In the genomic region with DNA sequence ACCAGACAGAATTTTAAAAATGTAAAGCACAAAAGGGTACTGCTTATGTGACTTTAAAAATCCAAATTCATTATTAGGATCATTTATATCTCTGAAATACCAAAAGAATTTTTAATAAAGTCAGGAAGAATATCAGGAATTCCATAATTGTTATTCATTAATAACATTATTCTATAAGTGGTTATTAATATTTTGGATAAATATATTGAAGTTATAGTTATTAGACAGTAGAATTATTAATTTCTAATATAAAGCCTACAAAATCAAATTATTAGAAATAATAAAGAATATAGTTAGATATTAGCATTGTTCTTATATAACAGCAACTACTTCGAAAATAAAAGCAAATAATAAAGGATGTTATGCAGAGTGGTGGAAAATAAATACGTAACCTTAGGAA, we compare ENCODE assay signal across 33 cellular contexts.
"Had no signal": no experiment of that assay in that cellular context is flagged by ENCODE, and none has a peak within 500 bp of the region (broad histone marks: within the 10 kb centered on the region; RNA-seq: fewer than 3 reads in every experiment).

No MANE protein-coding gene starts in this region.

- H3K27me3 Mint-ChIP-seq: activated CD4-positive, alpha-beta memory T cell treated with anti-CD3 and anti-CD28 coated beads for 36 hours; activated CD4-positive, alpha-beta T cell treated with anti-CD3 and anti-CD28 coated beads, Interleukin-2, amount 10 ng/mL, durations not matched to agents 24 days and 14 days; activated CD8-positive, alpha-beta memory T cell treated with anti-CD3 and anti-CD28 coated beads, Interleukin-2, amount 10 ng/mL, durations not matched to agents 7 days and 5 days; activated naive CD4-positive, alpha-beta T cell treated with anti-CD3 and anti-CD28 coated beads, Interleukin-2, amount 10 ng/mL, durations not matched to agents 7 days and 5 days; activated naive CD8-positive, alpha-beta T cell treated with anti-CD3 and anti-CD28 coated beads, Interleukin-2, amount 10 ng/mL, durations not matched to agents 7 days and 5 days had no signal

- H3K27ac ChIP-seq: ascending aorta, breast epithelium, cardiac muscle cell, colonic mucosa, gastrocnemius medialis, heart left ventricle had no signal

- ATAC-seq: activated CD4-positive, alpha-beta T cell treated with anti-CD3 and anti-CD28 coated beads for 36 hours; activated CD8-positive, alpha-beta memory T cell treated with anti-CD3 and anti-CD28 coated beads, Interleukin-2, amount 10 ng/mL, durations not matched to agents 7 days and 5 days; activated CD8-positive, alpha-beta T cell treated with anti-CD3 and anti-CD28 coated beads, Interleukin-2, amount 10 ng/mL, durations not matched to agents 7 days and 5 days; activated naive CD4-positive, alpha-beta T cell treated with anti-CD3 and anti-CD28 coated beads, Interleukin-2, amount 50 U/mL, for 72 hours; esophagus mucosa; gastrocnemius medialis; heart left ventricle; T-helper 17 cell had no signal

- H3K4me1 Mint-ChIP-seq: activated CD4-positive, alpha-beta T cell treated with anti-CD3 and anti-CD28 coated beads for 36 hours; activated CD4-positive, alpha-beta T cell treated with anti-CD3 and anti-CD28 coated beads, Interleukin-2, amount 10 ng/mL, durations not matched to agents 24 days and 14 days; activated CD8-positive, alpha-beta memory T cell treated with anti-CD3 and anti-CD28 coated beads, Interleukin-2, amount 10 ng/mL, durations not matched to agents 7 days and 5 days; activated naive CD4-positive, alpha-beta T cell treated with anti-CD3 and anti-CD28 coated beads, Interleukin-2, amount 10 ng/mL, durations not matched to agents 7 days and 5 days; activated naive CD8-positive, alpha-beta T cell treated with anti-CD3 and anti-CD28 coated beads, Interleukin-2, amount 10 ng/mL, durations not matched to agents 7 days and 5 days; brain; T-helper 17 cell had no signal

- H3K27ac Mint-ChIP-seq: activated CD4-positive, alpha-beta memory T cell treated with anti-CD3 and anti-CD28 coated beads for 36 hours; activated CD4-positive, alpha-beta T cell treated with anti-CD3 and anti-CD28 coated beads for 36 hours; activated CD4-positive, alpha-beta T cell treated with anti-CD3 and anti-CD28 coated beads, Interleukin-2, amount 10 ng/mL, durations not matched to agents 24 days and 14 days; activated CD8-positive, alpha-beta memory T cell treated with anti-CD3 and anti-CD28 coated beads, Interleukin-2, amount 10 ng/mL, durations not matched to agents 7 days and 5 days; activated CD8-positive, alpha-beta T cell treated with anti-CD3 and anti-CD28 coated beads, Interleukin-2, amount 10 ng/mL, durations not matched to agents 7 days and 5 days; activated naive CD4-positive, alpha-beta T cell treated with anti-CD3 and anti-CD28 coated beads, Interleukin-2, amount 10 ng/mL, durations not matched to agents 7 days and 5 days; activated naive CD4-positive, alpha-beta T cell treated with anti-CD3 and anti-CD28 coated beads, Interleukin-2, amount 50 U/mL, for 72 hours; activated naive CD8-positive, alpha-beta T cell treated with anti-CD3 and anti-CD28 coated beads, Interleukin-2, amount 10 ng/mL, durations not matched to agents 7 days and 5 days; activated T-helper 1 cell treated with anti-CD3 and anti-CD28 coated beads, Interleukin-12 subunit alpha, Interleukin-12 subunit beta, Interleukin-2, Interleukin-4 antibody, amounts not matched to agents 30 ng/mL and 10 ng/mL and 1 ng/mL, durations not matched to agents 14 hours and 24 hours and 36 hours; brain; T-helper 17 cell; T-helper 2 cell treated with Interferon-gamma antibody and Interleukin-4, amounts not matched to agents 5 μg/mL and 100 μg/mL, for 36 hours had no signal

- H3K36me3 ChIP-seq: ascending aorta, breast epithelium, cardiac muscle cell, colonic mucosa, gastrocnemius medialis, heart left ventricle had no signal

- H3K9me3 Mint-ChIP-seq: activated CD4-positive, alpha-beta T cell treated with anti-CD3 and anti-CD28 coated beads, Interleukin-2, amount 10 ng/mL, durations not matched to agents 24 days and 14 days; activated naive CD4-positive, alpha-beta T cell treated with anti-CD3 and anti-CD28 coated beads, Interleukin-2, amount 10 ng/mL, durations not matched to agents 7 days and 5 days; activated naive CD8-positive, alpha-beta T cell treated with anti-CD3 and anti-CD28 coated beads, Interleukin-2, amount 10 ng/mL, durations not matched to agents 7 days and 5 days; T-helper 2 cell treated with Interferon-gamma antibody and Interleukin-4, amounts not matched to agents 5 μg/mL and 100 μg/mL, for 36 hours had no signal

- H3K36me3 Mint-ChIP-seq: activated CD4-positive, alpha-beta memory T cell treated with anti-CD3 and anti-CD28 coated beads for 36 hours; activated CD8-positive, alpha-beta memory T cell treated with anti-CD3 and anti-CD28 coated beads, Interleukin-2, amount 10 ng/mL, durations not matched to agents 7 days and 5 days; activated naive CD4-positive, alpha-beta T cell treated with anti-CD3 and anti-CD28 coated beads, Interleukin-2, amount 10 ng/mL, durations not matched to agents 7 days and 5 days; activated naive CD4-positive, alpha-beta T cell treated with anti-CD3 and anti-CD28 coated beads, Interleukin-2, amount 50 U/mL, for 72 hours; activated naive CD8-positive, alpha-beta T cell treated with anti-CD3 and anti-CD28 coated beads, Interleukin-2, amount 10 ng/mL, durations not matched to agents 7 days and 5 days; brain had no signal

- DNase-seq: activated CD4-positive, alpha-beta memory T cell treated with anti-CD3 and anti-CD28 coated beads for 36 hours; activated CD4-positive, alpha-beta T cell treated with anti-CD3 and anti-CD28 coated beads for 36 hours; activated CD4-positive, alpha-beta T cell treated with anti-CD3 and anti-CD28 coated beads, Interleukin-2, amount 10 ng/mL, durations not matched to agents 24 days and 14 days; activated CD4-positive, CD25-positive, alpha-beta regulatory T cell; activated CD4-positive, CD25-positive, alpha-beta regulatory T cell treated with anti-CD3 and anti-CD28 coated beads, Interleukin-2, amount 50 U/mL, for 72 hours; activated CD8-positive, alpha-beta memory T cell treated with anti-CD3 and anti-CD28 coated beads, Interleukin-2, amount 10 ng/mL, durations not matched to agents 7 days and 5 days; activated CD8-positive, alpha-beta memory T cell treated with anti-CD3 and anti-CD28 coated beads, Interleukin-2, amount 50 U/mL, for 4 hours; activated CD8-positive, alpha-beta T cell treated with anti-CD3 and anti-CD28 coated beads, Interleukin-2, amount 10 ng/mL, durations not matched to agents 7 days and 5 days; activated gamma-delta T cell; activated naive CD4-positive, alpha-beta T cell; activated naive CD4-positive, alpha-beta T cell treated with anti-CD3 and anti-CD28 coated beads, Interleukin-2, amount 10 ng/mL, durations not matched to agents 7 days and 5 days; activated naive CD8-positive, alpha-beta T cell treated with anti-CD3 and anti-CD28 coated beads, Interleukin-2, amount 10 ng/mL, durations not matched to agents 7 days and 5 days; activated T-cell treated with anti-CD3 and anti-CD28 coated beads, Interleukin-2, amount 50 U/mL, for 1 hour; activated T-cell treated with anti-CD3 and anti-CD28 coated beads, Interleukin-2, amount 50 U/mL, for 48 hours; central memory CD4-positive, alpha-beta T cell; cerebellar nuclear complex; colonic mucosa; effector CD8-positive, alpha-beta T cell; foreskin fibroblast; gastrocnemius medialis; glutamatergic neuron; heart left ventricle; T-helper 1 cell; T-helper 17 cell; T1000 had no signal

- H3K4me3 Mint-ChIP-seq: activated CD4-positive, alpha-beta memory T cell treated with anti-CD3 and anti-CD28 coated beads for 36 hours; activated CD4-positive, alpha-beta T cell treated with anti-CD3 and anti-CD28 coated beads for 36 hours; activated CD4-positive, alpha-beta T cell treated with anti-CD3 and anti-CD28 coated beads, Interleukin-2, amount 10 ng/mL, durations not matched to agents 24 days and 14 days; activated CD8-positive, alpha-beta memory T cell treated with anti-CD3 and anti-CD28 coated beads, Interleukin-2, amount 10 ng/mL, durations not matched to agents 7 days and 5 days; activated CD8-positive, alpha-beta T cell treated with anti-CD3 and anti-CD28 coated beads, Interleukin-2, amount 10 ng/mL, durations not matched to agents 7 days and 5 days; activated naive CD4-positive, alpha-beta T cell treated with anti-CD3 and anti-CD28 coated beads, Interleukin-2, amount 10 ng/mL, durations not matched to agents 7 days and 5 days; activated naive CD8-positive, alpha-beta T cell treated with anti-CD3 and anti-CD28 coated beads, Interleukin-2, amount 10 ng/mL, durations not matched to agents 7 days and 5 days; activated T-helper 1 cell treated with anti-CD3 and anti-CD28 coated beads, Interleukin-12 subunit alpha, Interleukin-12 subunit beta, Interleukin-2, Interleukin-4 antibody, amounts not matched to agents 30 ng/mL and 10 ng/mL and 1 ng/mL, durations not matched to agents 14 hours and 24 hours and 36 hours; brain; T-helper 17 cell; T-helper 2 cell treated with Interferon-gamma antibody and Interleukin-4, amounts not matched to agents 5 μg/mL and 100 μg/mL, for 36 hours had no signal

- H3K9me3 ChIP-seq: ascending aorta, breast epithelium, colonic mucosa, gastrocnemius medialis had no signal

- H3K4me1 ChIP-seq: ascending aorta, breast epithelium, colonic mucosa, gastrocnemius medialis, heart left ventricle had no signal

- H3K4me3 ChIP-seq: ascending aorta, breast epithelium, cardiac muscle cell, colonic mucosa, gastrocnemius medialis, heart left ventricle had no signal

- H3K27me3 ChIP-seq: ascending aorta, breast epithelium, cardiac muscle cell, colonic mucosa, gastrocnemius medialis, heart left ventricle had no signal
